Comparison of ENCODE assay signal across 8 cellular contexts in the genomic region with DNA sequence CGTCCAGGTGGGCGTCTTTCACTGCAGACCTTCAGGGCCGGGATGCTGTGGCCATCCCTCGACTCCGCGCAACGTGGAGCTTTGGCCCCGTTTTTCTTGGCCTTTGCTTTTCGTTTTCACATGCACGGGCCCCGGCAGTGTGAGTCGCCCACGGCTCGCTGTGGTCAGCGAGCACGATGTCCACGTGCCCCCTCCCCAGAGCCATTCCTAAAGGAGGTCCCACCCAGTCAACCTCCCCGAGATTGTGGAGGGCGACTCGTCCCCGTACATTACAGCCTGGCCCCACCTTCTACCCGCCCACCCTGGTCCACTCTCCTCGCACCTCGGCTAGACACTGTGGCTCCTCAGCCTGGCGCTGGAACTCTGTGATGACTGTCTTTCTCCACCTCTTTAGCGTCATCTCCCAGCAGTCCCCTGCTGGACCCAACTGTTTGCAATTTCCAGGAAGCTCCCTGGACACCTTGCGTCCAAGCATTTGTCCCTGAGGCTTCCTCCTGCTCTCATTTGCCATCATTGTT. TPM values are rescaled to one million over a fixed set of nuclear protein-coding genes. Genes with fewer than 3 reads are reported as not detected.
A peak's percentile ranks its signal among the peaks of the same experiment; 100 is the strongest.
DNase-seq lines count a peak whose midpoint lies in the region; ATAC-seq, FAIRE-seq and TF ChIP-seq lines count a peak whose summit lies in the region.

No MANE protein-coding gene starts in this region.

- peak overlapping the region; percentile 90 for H3K27ac Mint-ChIP-seq in neural crest cell (ENCODE audit: unreplicated experiment)

- DNase-seq in cardiac muscle cell (ENCODE audit: low read depth in 1 of 2, low spot score in 1 of 2) (peak; percentile 18 to 28), Right ventricle myocardium inferior (ENCODE audit: missing footprints) (no peak), SK-N-SH (peak; percentile 73), esophagus squamous epithelium (lab: John Stamatoyannopoulos, UW) (no peak), neural crest cell (ENCODE audit: low read depth, low spot score) (no peak), D721Med (ENCODE audit: insufficient read length, low spot score) (no peak), medulla oblongata (ENCODE audit: extremely low spot score) (no peak), NCI-H2171 (lab: John Stamatoyannopoulos, UW) (no peak)

- no peak for TF ChIP-seq POLR2A in esophagus squamous epithelium (IDR thresholded peaks at IDR 0.05)

- H3K4me1 ChIP-seq in cardiac muscle cell (ENCODE audit: low read depth) (peaks cover 10% of the 10 kb centered on the region), SK-N-SH (ENCODE audit: control insufficient read depth in 1 of 2, insufficient read depth in 2 of 2, low read depth in 1 of 2, low read length in 1 of 2) (peaks cover 0 to 30% of the 10 kb centered on the region in 2 experiments; a peak in 1 of 4 replicates), esophagus squamous epithelium (peaks cover 7 to 29% (median 18%) of the 10 kb centered on the region in 3 donors)

- peak overlapping the region; percentile 70 for H3K9ac ChIP-seq in SK-N-SH

- H3K9me3 Mint-ChIP-seq in neural crest cell = no peaks in the 10 kb centered on the region

- H3K36me3 ChIP-seq in cardiac muscle cell (peaks cover 21% of the 10 kb centered on the region), SK-N-SH (replicated peaks in 1 of 2; ENCODE audit: control insufficient read depth in 1 of 2, insufficient read depth in 2 of 2, low read length in 1 of 2) (peaks cover 0 to 36% of the 10 kb centered on the region in 2 experiments), esophagus squamous epithelium (peaks cover 9 to 63% (median 16%) of the 10 kb centered on the region in 3 donors)

- no peak for TF ChIP-seq CTCF in cardiac muscle cell (IDR thresholded peaks at IDR 0.05; ENCODE audit: low read depth, low read length)
- TF ChIP-seq CTCF in SK-N-SH (IDR thresholded peaks at IDR 0.05) = no peak
- TF ChIP-seq CTCF in esophagus squamous epithelium (IDR thresholded peaks at IDR 0.05) = no peak
- no peak for TF ChIP-seq CTCF in neural crest cell (conservative IDR thresholded peaks at IDR 0.05)
- no peak for TF ChIP-seq CTCF in D721Med (IDR thresholded peaks at IDR 0.05; ENCODE audit: insufficient read depth, missing control alignments)

- TF ChIP-seq EP300 in SK-N-SH (IDR thresholded peaks at IDR 0.05; ENCODE audit: borderline replicate concordance in 1 of 2, low read depth in 1 of 2, low read length in 1 of 2) = no peak

- H3K9me3 ChIP-seq in cardiac muscle cell (ENCODE audit: low read depth) = no peaks in the 10 kb centered on the region
- H3K9me3 ChIP-seq in SK-N-SH = no peaks in the 10 kb centered on the region
- H3K9me3 ChIP-seq in esophagus squamous epithelium = no peaks in the 10 kb centered on the region

- 7% methylated on average over 27 of the region's 27 CpGs for WGBS in SK-N-SH (ENCODE audit: low lambda C conversion rate)
- WGBS in esophagus squamous epithelium, 2 donors = 4 to 5% methylated on average over 14 to 18 of the region's 27 CpGs

- no peak for TF ChIP-seq RAD21 in SK-N-SH (IDR thresholded peaks at IDR 0.05; ENCODE audit: low read length)

- FAIRE-seq in D721Med (lab: Jason Lieb, UNC) = no peak

- CTCF ChIA-PET in SK-N-SH (lab: Yijun Ruan, JAX) = interaction anchor here (1.7 to 4.5 kb wide), 2 partner anchors 38 to 43 kb away, joined by 5 to 22 read pairs; a partner anchor contains a TSS

- ATAC-seq in Right ventricle myocardium inferior = no peak

- H3K4me2 ChIP-seq in SK-N-SH = peak overlapping the region; percentile 92

- peak overlapping the region; percentile 96 for H3K4me3 Mint-ChIP-seq in neural crest cell

- H3K79me2 ChIP-seq in SK-N-SH (ENCODE audit: insufficient read depth) = no peaks in the 10 kb centered on the region

- POLR2A ChIA-PET in SK-N-SH (lab: Yijun Ruan, JAX) = interaction anchor here (0.8 to 1.4 kb wide), 4 partner anchors 16 to 97 kb away, joined by 3 to 4 read pairs (median 4); a partner anchor contains a TSS

- peaks cover 7% of the 10 kb centered on the region for H3K27me3 Mint-ChIP-seq in neural crest cell (ENCODE audit: low read depth)

- H3K27ac ChIP-seq in cardiac muscle cell (peak overlapping the region; percentile 89), SK-N-SH (ENCODE audit: low read depth in 2 of 2, low read length in 1 of 2) (peak overlapping the region; percentile 90 to 97), esophagus squamous epithelium (peak overlapping the region; percentile 81 to 95 (median 90))

- H3F3A ChIP-seq in SK-N-SH (replicated peaks; ENCODE audit: insufficient read depth) = peaks cover 10% of the 10 kb centered on the region

- H4K20me1 ChIP-seq in SK-N-SH (ENCODE audit: insufficient read depth) = no peaks in the 10 kb centered on the region

- intact Hi-C loops in Right ventricle myocardium inferior (cut with DNase I) = no loop called here
- intact Hi-C loops in esophagus squamous epithelium (cut with DNase I) = no loop called here

- no peaks in the 10 kb centered on the region for H3K27me3 ChIP-seq in cardiac muscle cell
- no peaks in the 10 kb centered on the region for H3K27me3 ChIP-seq in SK-N-SH (ENCODE audit: insufficient read depth)
- no peaks in the 10 kb centered on the region for H3K27me3 ChIP-seq in esophagus squamous epithelium

- peaks cover 25% of the 10 kb centered on the region for H3K4me1 Mint-ChIP-seq in neural crest cell

- H2AFZ ChIP-seq in SK-N-SH (ENCODE audit: low read depth) = peak overlapping the region; percentile 56; the same call in 1 of the 2 replicates

- no peaks in the 10 kb centered on the region for H3K36me3 Mint-ChIP-seq in neural crest cell (ENCODE audit: low read depth)

- H3K9me2 ChIP-seq in SK-N-SH = no peaks in the 10 kb centered on the region

- H3K4me3 ChIP-seq in cardiac muscle cell (peak overlapping the region; percentile 66), SK-N-SH (ENCODE audit: low read depth in 2 of 2, low read length in 1 of 2) (peak overlapping the region; percentile 67 to 85), esophagus squamous epithelium (peak overlapping the region; percentile 61 to 78 (median 69))

TF ChIP-seq in SK-N-SH, 30 proteins besides CTCF, POLR2A, EP300 and RAD21:
- TF ChIP-seq JUND (IDR thresholded peaks at IDR 0.05) = no peak
- 0 out of 2 replicates have a peak, but pooled peaks have one; percentile 3 for TF ChIP-seq TEAD4 (IDR thresholded peaks at IDR 0.05; ENCODE audit: borderline replicate concordance, insufficient read depth)
- no peak for TF ChIP-seq RXRA (IDR thresholded peaks at IDR 0.05; ENCODE audit: borderline replicate concordance, low read depth)
- TF ChIP-seq CHD2 (IDR thresholded peaks at IDR 0.05; ENCODE audit: low read length, partially characterized antibody) = no peak
- TF ChIP-seq, protein P1, sequence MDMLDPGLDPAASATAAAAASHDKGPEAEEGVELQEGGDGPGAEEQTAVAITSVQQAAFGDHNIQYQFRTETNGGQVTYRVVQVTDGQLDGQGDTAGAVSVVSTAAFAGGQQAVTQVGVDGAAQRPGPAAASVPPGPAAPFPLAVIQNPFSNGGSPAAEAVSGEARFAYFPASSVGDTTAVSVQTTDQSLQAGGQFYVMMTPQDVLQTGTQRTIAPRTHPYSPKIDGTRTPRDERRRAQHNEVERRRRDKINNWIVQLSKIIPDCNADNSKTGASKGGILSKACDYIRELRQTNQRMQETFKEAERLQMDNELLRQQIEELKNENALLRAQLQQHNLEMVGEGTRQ (IDR thresholded peaks at IDR 0.05; ENCODE audit: borderline replicate concordance, low read depth, low read length) = no peak
- no peak for TF ChIP-seq RFX5 (IDR thresholded peaks at IDR 0.05; ENCODE audit: low read length)
- peak; percentile 47; the same call in 1 of the 2 replicates for TF ChIP-seq FOXJ3 (CRISPR knock-in tag; IDR thresholded peaks at IDR 0.05)
TF ChIP-seq in SK-N-SH: peak in this region for 2.

RNA-seq across cellular contexts. Expression of a gene that starts 0.4 kb away (rescaled TPM):
- total RNA-seq in cardiac muscle cell (29.0 and 41.1 TPM in 2 replicates), Right ventricle myocardium inferior (3.9 TPM), esophagus squamous epithelium (10 to 100 TPM in 3 of 4 donors, 1 to 10 TPM in 1; 6.0 to 13.3 (median 12.1) TPM), neural crest cell (16.5 and 18.6 TPM in 2 replicates)
- polyA plus RNA-seq in cardiac muscle cell (16.3 and 20.5 TPM in 2 replicates), SK-N-SH (2012; rRNA removed) (6.9 and 7.0 TPM in 2 replicates)
- 2.3 and 4.2 TPM in 2 replicates for polyA plus RNA-seq in SK-N-SH (2012; cell fraction: cytosol; rRNA removed)
- polyA plus RNA-seq in SK-N-SH (2012; cell fraction: nucleus; rRNA removed) = 22.6 and 27.0 TPM in 2 replicates

RNA-seq across cellular contexts. Expression of a gene that starts 9.7 kb away (rescaled TPM):
- total RNA-seq in cardiac muscle cell (24.7 and 27.8 TPM in 2 replicates), Right ventricle myocardium inferior (4.3 TPM), esophagus squamous epithelium (10 to 100 TPM; 13.5 to 25.4 (median 20.2) TPM), neural crest cell (17.5 and 18.8 TPM in 2 replicates)
- polyA plus RNA-seq in cardiac muscle cell (15.7 and 18.8 TPM in 2 replicates), SK-N-SH (2012; rRNA removed) (5.6 and 6.0 TPM in 2 replicates)
- 2.2 and 3.8 TPM in 2 replicates for polyA plus RNA-seq in SK-N-SH (2012; cell fraction: cytosol; rRNA removed)
- polyA plus RNA-seq in SK-N-SH (2012; cell fraction: nucleus; rRNA removed) = 11.5 and 12.0 TPM in 2 replicates

RNA-seq across cellular contexts. Expression of a gene that starts 25.1 kb away (rescaled TPM):
- total RNA-seq in cardiac muscle cell = 10.3 and 19.0 TPM in 2 replicates
- polyA plus RNA-seq in cardiac muscle cell = 3.4 and 5.0 TPM in 2 replicates
- 3.2 TPM for total RNA-seq in Right ventricle myocardium inferior
- polyA plus RNA-seq in SK-N-SH (2012; rRNA removed) = 2.9 and 3.8 TPM in 2 replicates
- polyA plus RNA-seq in SK-N-SH (2012; cell fraction: cytosol; rRNA removed) = 2.1 and 2.8 TPM in 2 replicates
- 5.6 and 6.3 TPM in 2 replicates for polyA plus RNA-seq in SK-N-SH (2012; cell fraction: nucleus; rRNA removed)
- total RNA-seq in esophagus squamous epithelium = 10 to 100 TPM in 1 of 4 donors, 1 to 10 TPM in 3; 6.5 to 10.1 (median 8.0) TPM
- total RNA-seq in neural crest cell = 11.9 and 14.8 TPM in 2 replicates

RNA-seq across cellular contexts. Expression of a gene that starts 35.2 kb away (rescaled TPM):
- total RNA-seq in cardiac muscle cell = 17.7 and 23.9 TPM in 2 replicates
- polyA plus RNA-seq in cardiac muscle cell = 22.5 and 22.8 TPM in 2 replicates
- 3.2 TPM for total RNA-seq in Right ventricle myocardium inferior
- polyA plus RNA-seq in SK-N-SH (2012; rRNA removed) = 50.5 and 57.3 TPM in 2 replicates
- polyA plus RNA-seq in SK-N-SH (2012; cell fraction: cytosol; rRNA removed) = 29.2 and 41.8 TPM in 2 replicates
- 24.0 and 40.3 TPM in 2 replicates for polyA plus RNA-seq in SK-N-SH (2012; cell fraction: nucleus; rRNA removed)
- total RNA-seq in esophagus squamous epithelium = 1 to 10 TPM; 1.9 to 5.3 (median 2.6) TPM
- 16.2 and 17.5 TPM in 2 replicates for total RNA-seq in neural crest cell

RNA-seq across cellular contexts. Expression of a gene that starts 36.6 kb away (rescaled TPM):
- total RNA-seq in cardiac muscle cell (not detected in 2 replicates), Right ventricle myocardium inferior (5.1 TPM), esophagus squamous epithelium (1 to 10 TPM; 2.0 to 5.3 (median 2.4) TPM), neural crest cell (0.28 and 0.52 TPM in 2 replicates)
- polyA plus RNA-seq in cardiac muscle cell (1.1 and 1.4 TPM in 2 replicates), SK-N-SH (2012; rRNA removed) (1.3 and 1.9 TPM in 2 replicates)
- 0.99 and 1.5 TPM in 2 replicates for polyA plus RNA-seq in SK-N-SH (2012; cell fraction: cytosol; rRNA removed)
- polyA plus RNA-seq in SK-N-SH (2012; cell fraction: nucleus; rRNA removed) = 2.2 and 3.1 TPM in 2 replicates

Comparison
In these comparisons a context has a peak if more than half of its experiments do, and no peak if none do; other contexts are left out.
1. DNase-seq: peak in cardiac muscle cell (2 of 2) and SK-N-SH (single experiment); none in Right ventricle myocardium inferior (single experiment), esophagus squamous epithelium (single experiment), neural crest cell (single experiment), D721Med (single experiment), medulla oblongata (single experiment) and NCI-H2171 (single experiment).
2. Peak in every context shown above with its lines, with median percentiles within 50 percentile points of each other: H3K27ac ChIP-seq and H3K4me3 ChIP-seq.